ENCODE assay signal across 1 cellular context in the genomic region with DNA sequence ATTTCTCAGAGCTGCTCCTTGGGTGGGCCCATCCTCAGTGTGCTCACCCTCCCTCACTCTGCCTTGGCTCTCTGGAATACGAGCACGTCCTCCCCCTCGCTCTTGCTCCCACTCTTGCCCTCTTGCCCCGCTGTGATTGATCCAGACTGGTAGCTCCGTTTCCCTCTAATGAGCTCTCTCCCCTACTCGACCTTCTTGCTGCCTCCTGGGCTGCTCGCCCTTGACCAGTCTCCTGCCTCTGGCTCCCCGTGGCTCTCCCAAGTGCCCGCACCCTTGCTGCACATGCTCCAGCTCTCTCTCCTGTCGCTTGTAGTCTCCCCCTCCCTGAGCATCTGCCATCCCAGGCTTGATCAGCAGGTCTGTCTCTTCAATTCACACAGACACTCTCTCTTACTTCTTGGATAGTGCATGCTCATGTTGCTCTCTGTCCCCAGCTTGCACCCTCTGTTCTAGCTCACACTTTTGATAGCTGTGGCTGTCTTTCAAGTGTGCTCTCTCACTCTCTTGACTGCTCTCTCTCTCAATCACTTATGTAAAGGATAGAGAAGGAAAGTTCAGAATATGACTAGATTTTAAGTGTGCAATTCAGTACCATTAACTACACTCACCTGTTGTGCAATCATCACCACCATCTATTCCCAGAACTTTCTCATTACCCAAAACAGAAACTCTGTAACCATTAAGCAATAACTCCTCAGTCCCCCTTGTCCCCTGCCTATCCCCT.
TF ChIP-seq lines count a peak whose summit lies in the region.

No MANE protein-coding gene starts in this region.

TF ChIP-seq in HCT116, 20 proteins besides CTCF, POLR2A, EP300 and RAD21:
- TF ChIP-seq CEBPB (IDR thresholded peaks at IDR 0.05; ENCODE audit: low read depth): peak; percentile 24; the same call in 1 of the 2 replicates
- TF ChIP-seq SRF (IDR thresholded peaks at IDR 0.05; ENCODE audit: low read depth): no peak
